9 cellular contexts compared by ENCODE assay signal in genomic region chr5:135569755-135570452, GRCh38. TPM values are rescaled to one million over a fixed set of nuclear protein-coding genes. Genes with fewer than 3 reads are reported as not detected.
DNase-seq lines count a peak whose midpoint lies in the region; ATAC-seq and TF ChIP-seq lines count a peak whose summit lies in the region.
"Had no signal": no experiment of that assay in that cellular context is flagged by ENCODE, and none has a peak within 500 bp of the region (broad histone marks: within the 10 kb centered on the region; RNA-seq: fewer than 3 reads in every experiment).

No MANE protein-coding gene starts in this region.

- H3K36me3 ChIP-seq in brain microvascular endothelial cell (replicated peaks) = no peaks in the 10 kb centered on the region
- H3K36me3 ChIP-seq: neutrophil had no signal

- TF ChIP-seq CTCF in brain microvascular endothelial cell (IDR thresholded peaks at IDR 0.05; ENCODE audit: low read depth, low read length, missing control alignments) = peak; percentile 80

- H3K27me3 ChIP-seq in brain microvascular endothelial cell (replicated peaks) = no peaks in the 10 kb centered on the region

- no peak overlapping the region for H3K4me3 ChIP-seq in brain microvascular endothelial cell (ENCODE audit: low read depth, low read length)

- in situ Hi-C loops in brain microvascular endothelial cell (cut with HindIII; ENCODE audit: low pct_ligation_motif_present, low sequenced_read_pairs) = no loop called here

- H3K27ac ChIP-seq in brain microvascular endothelial cell = no peak overlapping the region
- H3K27ac ChIP-seq: neutrophil had no signal

- ATAC-seq in HG02588 (IDR thresholded peaks at IDR 0.05; ENCODE audit: unreplicated experiment) (no peak), GM18907 (IDR thresholded peaks at IDR 0.05; ENCODE audit: unreplicated experiment) (no peak)

- DNase-seq in activated T-cell treated with anti-CD3 and anti-CD28 coated beads, Interleukin-2, amount 50 U/mL, for 48 hours = peak; percentile 33 to 35
- no peak for DNase-seq in activated T-cell treated with anti-CD3 and anti-CD28 coated beads for 4 hours
- DNase-seq in NCI-H1694 treated with DMSO at 0.1 percent for 48 hours (lab: John Stamatoyannopoulos, UW) = peak; percentile 7
- DNase-seq in brain microvascular endothelial cell = peak; percentile 26
- DNase-seq in myocyte (ENCODE audit: low read depth) = peak; percentile 32
- DNase-seq in activated T-cell treated with anti-CD3 and anti-CD28 coated beads, Interleukin-2, amount 50 U/mL, for 1 hour = no peak

RNA-seq across cellular contexts. Expression of gene CXCL14, which starts 8.9 kb away (rescaled TPM):
- not detected in 2 replicates for total RNA-seq in myocyte
- not detected for polyA plus RNA-seq in myocyte (2012)

RNA-seq across cellular contexts. Expression of gene NEUROG1, which starts 34.1 kb away (rescaled TPM):
- not detected in 2 replicates for total RNA-seq in myocyte
- not detected for polyA plus RNA-seq in myocyte (2012)

Comparison
In these comparisons a context has a peak if more than half of its experiments do, and no peak if none do; other contexts are left out.
1. DNase-seq: peak in activated T-cell treated with anti-CD3 and anti-CD28 coated beads, Interleukin-2, amount 50 U/mL, for 48 hours (2 of 2), NCI-H1694 treated with DMSO at 0.1 percent for 48 hours (single experiment), brain microvascular endothelial cell (single experiment) and myocyte (single experiment); none in activated T-cell treated with anti-CD3 and anti-CD28 coated beads for 4 hours (single experiment) and activated T-cell treated with anti-CD3 and anti-CD28 coated beads, Interleukin-2, amount 50 U/mL, for 1 hour (single experiment).